Comparison of ENCODE assay signal across 1 cellular context in the genomic region with DNA sequence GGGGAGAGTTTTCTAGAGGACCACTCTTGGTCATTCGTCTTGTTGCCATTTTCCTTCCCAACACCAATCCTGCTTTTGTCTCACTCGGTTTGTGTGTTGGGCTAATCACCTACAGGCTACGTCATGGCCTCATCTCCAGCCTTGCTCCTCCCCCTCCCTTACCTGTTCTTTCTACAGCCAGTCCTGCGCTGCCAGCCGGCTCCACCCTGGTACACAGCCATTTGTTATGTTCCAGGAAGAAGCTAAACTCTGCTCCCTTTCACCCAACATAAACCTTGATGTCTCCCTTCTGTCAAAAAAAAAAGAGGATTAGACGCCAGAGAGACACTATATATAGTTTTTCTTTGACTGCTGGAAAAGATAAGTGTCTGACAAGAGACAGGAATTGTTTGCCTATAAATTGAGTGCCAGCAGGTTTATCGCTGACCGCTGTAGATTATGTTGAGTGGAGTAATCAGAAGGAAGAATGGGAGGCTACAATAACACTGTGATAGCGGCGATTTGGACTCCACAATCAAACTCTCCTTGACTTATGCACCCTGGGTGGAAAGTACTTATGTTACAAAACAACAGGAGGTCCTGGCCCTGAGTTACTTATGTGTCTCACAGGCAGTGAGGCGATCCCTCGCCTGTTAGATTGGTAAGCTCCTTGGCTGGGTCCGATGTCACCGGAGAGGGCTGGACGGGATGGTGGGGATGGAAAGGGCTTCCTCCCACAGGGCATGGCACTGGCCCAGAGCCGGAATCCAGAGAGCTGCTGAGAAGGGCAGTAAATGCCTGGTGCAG.
TF ChIP-seq lines count a peak whose summit lies in the region.

No MANE protein-coding gene starts in this region.

TF ChIP-seq in GM23338, 12 proteins besides CTCF, POLR2A, EP300 and RAD21 (continued from another document):
- TF ChIP-seq, protein P1, sequence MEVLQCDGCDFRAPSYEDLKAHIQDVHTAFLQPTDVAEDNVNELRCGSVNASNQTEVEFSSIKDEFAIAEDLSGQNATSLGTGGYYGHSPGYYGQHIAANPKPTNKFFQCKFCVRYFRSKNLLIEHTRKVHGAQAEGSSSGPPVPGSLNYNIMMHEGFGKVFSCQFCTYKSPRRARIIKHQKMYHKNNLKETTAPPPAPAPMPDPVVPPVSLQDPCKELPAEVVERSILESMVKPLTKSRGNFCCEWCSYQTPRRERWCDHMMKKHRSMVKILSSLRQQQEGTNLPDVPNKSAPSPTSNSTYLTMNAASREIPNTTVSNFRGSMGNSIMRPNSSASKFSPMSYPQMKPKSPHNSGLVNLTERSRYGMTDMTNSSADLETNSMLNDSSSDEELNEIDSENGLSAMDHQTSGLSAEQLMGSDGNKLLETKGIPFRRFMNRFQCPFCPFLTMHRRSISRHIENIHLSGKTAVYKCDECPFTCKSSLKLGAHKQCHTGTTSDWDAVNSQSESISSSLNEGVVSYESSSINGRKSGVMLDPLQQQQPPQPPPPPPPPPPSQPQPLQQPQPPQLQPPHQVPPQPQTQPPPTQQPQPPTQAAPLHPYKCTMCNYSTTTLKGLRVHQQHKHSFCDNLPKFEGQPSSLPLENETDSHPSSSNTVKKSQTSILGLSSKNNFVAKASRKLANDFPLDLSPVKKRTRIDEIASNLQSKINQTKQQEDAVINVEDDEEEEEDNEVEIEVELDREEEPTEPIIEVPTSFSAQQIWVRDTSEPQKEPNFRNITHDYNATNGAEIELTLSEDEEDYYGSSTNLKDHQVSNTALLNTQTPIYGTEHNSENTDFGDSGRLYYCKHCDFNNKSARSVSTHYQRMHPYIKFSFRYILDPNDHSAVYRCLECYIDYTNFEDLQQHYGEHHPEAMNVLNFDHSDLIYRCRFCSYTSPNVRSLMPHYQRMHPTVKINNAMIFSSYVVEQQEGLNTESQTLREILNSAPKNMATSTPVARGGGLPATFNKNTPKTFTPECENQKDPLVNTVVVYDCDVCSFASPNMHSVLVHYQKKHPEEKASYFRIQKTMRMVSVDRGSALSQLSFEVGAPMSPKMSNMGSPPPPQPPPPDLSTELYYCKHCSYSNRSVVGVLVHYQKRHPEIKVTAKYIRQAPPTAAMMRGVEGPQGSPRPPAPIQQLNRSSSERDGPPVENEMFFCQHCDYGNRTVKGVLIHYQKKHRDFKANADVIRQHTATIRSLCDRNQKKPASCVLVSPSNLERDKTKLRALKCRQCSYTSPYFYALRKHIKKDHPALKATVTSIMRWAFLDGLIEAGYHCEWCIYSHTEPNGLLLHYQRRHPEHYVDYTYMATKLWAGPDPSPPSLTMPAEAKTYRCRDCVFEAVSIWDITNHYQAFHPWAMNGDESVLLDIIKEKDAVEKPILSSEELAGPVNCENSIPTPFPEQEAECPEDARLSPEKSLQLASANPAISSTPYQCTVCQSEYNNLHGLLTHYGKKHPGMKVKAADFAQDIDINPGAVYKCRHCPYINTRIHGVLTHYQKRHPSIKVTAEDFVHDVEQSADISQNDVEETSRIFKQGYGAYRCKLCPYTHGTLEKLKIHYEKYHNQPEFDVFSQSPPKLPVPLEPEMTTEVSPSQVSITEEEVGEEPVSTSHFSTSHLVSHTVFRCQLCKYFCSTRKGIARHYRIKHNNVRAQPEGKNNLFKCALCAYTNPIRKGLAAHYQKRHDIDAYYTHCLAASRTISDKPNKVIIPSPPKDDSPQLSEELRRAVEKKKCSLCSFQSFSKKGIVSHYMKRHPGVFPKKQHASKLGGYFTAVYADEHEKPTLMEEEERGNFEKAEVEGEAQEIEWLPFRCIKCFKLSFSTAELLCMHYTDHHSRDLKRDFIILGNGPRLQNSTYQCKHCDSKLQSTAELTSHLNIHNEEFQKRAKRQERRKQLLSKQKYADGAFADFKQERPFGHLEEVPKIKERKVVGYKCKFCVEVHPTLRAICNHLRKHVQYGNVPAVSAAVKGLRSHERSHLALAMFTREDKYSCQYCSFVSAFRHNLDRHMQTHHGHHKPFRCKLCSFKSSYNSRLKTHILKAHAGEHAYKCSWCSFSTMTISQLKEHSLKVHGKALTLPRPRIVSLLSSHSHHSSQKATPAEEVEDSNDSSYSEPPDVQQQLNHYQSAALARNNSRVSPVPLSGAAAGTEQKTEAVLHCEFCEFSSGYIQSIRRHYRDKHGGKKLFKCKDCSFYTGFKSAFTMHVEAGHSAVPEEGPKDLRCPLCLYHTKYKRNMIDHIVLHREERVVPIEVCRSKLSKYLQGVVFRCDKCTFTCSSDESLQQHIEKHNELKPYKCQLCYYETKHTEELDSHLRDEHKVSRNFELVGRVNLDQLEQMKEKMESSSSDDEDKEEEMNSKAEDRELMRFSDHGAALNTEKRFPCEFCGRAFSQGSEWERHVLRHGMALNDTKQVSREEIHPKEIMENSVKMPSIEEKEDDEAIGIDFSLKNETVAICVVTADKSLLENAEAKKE (CRISPR knock-in tag; IDR thresholded peaks at IDR 0.05) = no peak
- TF ChIP-seq EZH2 (IDR thresholded peaks at IDR 0.05; ENCODE audit: low read depth, unreplicated experiment) = no peak
- TF ChIP-seq ZNF114 (CRISPR knock-in tag; IDR thresholded peaks at IDR 0.05) = no peak
- TF ChIP-seq STAT1 (IDR thresholded peaks at IDR 0.05; ENCODE audit: unreplicated experiment) = no peak
- no peak for TF ChIP-seq EZH2phosphoT487 (IDR thresholded peaks at IDR 0.05; ENCODE audit: unreplicated experiment)
- TF ChIP-seq POLR2AphosphoS5 (IDR thresholded peaks at IDR 0.05; ENCODE audit: low read depth) = no peak
- TF ChIP-seq, protein P2, sequence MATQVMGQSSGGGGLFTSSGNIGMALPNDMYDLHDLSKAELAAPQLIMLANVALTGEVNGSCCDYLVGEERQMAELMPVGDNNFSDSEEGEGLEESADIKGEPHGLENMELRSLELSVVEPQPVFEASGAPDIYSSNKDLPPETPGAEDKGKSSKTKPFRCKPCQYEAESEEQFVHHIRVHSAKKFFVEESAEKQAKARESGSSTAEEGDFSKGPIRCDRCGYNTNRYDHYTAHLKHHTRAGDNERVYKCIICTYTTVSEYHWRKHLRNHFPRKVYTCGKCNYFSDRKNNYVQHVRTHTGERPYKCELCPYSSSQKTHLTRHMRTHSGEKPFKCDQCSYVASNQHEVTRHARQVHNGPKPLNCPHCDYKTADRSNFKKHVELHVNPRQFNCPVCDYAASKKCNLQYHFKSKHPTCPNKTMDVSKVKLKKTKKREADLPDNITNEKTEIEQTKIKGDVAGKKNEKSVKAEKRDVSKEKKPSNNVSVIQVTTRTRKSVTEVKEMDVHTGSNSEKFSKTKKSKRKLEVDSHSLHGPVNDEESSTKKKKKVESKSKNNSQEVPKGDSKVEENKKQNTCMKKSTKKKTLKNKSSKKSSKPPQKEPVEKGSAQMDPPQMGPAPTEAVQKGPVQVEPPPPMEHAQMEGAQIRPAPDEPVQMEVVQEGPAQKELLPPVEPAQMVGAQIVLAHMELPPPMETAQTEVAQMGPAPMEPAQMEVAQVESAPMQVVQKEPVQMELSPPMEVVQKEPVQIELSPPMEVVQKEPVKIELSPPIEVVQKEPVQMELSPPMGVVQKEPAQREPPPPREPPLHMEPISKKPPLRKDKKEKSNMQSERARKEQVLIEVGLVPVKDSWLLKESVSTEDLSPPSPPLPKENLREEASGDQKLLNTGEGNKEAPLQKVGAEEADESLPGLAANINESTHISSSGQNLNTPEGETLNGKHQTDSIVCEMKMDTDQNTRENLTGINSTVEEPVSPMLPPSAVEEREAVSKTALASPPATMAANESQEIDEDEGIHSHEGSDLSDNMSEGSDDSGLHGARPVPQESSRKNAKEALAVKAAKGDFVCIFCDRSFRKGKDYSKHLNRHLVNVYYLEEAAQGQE (IDR thresholded peaks at IDR 0.05; ENCODE audit: unreplicated experiment) = no peak
- TF ChIP-seq NANOG (IDR thresholded peaks at IDR 0.05; ENCODE audit: borderline replicate concordance) = no peak
- no peak for TF ChIP-seq JUNB (IDR thresholded peaks at IDR 0.05; ENCODE audit: unreplicated experiment)
- TF ChIP-seq CREB1 (CRISPR knock-in tag; IDR thresholded peaks at IDR 0.05; ENCODE audit: low read depth) = no peak
- TF ChIP-seq, protein P3, sequence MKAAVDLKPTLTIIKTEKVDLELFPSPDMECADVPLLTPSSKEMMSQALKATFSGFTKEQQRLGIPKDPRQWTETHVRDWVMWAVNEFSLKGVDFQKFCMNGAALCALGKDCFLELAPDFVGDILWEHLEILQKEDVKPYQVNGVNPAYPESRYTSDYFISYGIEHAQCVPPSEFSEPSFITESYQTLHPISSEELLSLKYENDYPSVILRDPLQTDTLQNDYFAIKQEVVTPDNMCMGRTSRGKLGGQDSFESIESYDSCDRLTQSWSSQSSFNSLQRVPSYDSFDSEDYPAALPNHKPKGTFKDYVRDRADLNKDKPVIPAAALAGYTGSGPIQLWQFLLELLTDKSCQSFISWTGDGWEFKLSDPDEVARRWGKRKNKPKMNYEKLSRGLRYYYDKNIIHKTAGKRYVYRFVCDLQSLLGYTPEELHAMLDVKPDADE (IDR thresholded peaks at IDR 0.05) = no peak
